24 cellular contexts compared by ENCODE assay signal in genomic region chr16:54152362-54153239, GRCh38.
"Had no signal": no experiment of that assay in that cellular context is flagged by ENCODE, and none has a peak within 500 bp of the region (broad histone marks: within the 10 kb centered on the region; RNA-seq: fewer than 3 reads in every experiment).

No MANE protein-coding gene starts in this region.

- H3K4me1 ChIP-seq: heart left ventricle, left ventricle myocardium inferior, pancreas, stomach, upper lobe of left lung had no signal

- H3K27ac Mint-ChIP-seq: activated B cell treated with CpG ODN at 0.5 μM for 24 hours; activated CD4-positive, alpha-beta T cell treated with anti-CD3 and anti-CD28 coated beads for 36 hours; activated naive CD4-positive, alpha-beta T cell treated with anti-CD3 and anti-CD28 coated beads for 36 hours; activated naive CD8-positive, alpha-beta T cell treated with anti-CD3 and anti-CD28 coated beads, Interleukin-2, amount 10 ng/mL, durations not matched to agents 7 days and 5 days; natural killer cell treated with Interleukin-12 subunit alpha and Interleukin-12 subunit beta and Interleukin-15 and Interleukin-18, amount 100 ng/mL, for 72 hours; stimulated activated memory B cell treated with anti-CD40 and anti-IgM and Interleukin-4, amounts not matched to agents 10 μg/mL and 1 μg/mL and 100 μg/mL, for 72 hours; T-cell had no signal

- H3K27ac ChIP-seq: coronary artery, epithelial cell of prostate, heart left ventricle, left ventricle myocardium inferior, pancreas, skin epidermis, stomach, upper lobe of left lung had no signal

- H3K9me3 Mint-ChIP-seq: activated B cell treated with CpG ODN at 0.5 μM for 24 hours had no signal

- H3K9me3 ChIP-seq: pancreas, stomach, upper lobe of left lung had no signal

- H3K4me3 Mint-ChIP-seq: activated B cell treated with CpG ODN at 0.5 μM for 24 hours; activated CD4-positive, alpha-beta T cell treated with anti-CD3 and anti-CD28 coated beads for 36 hours; activated naive CD4-positive, alpha-beta T cell treated with anti-CD3 and anti-CD28 coated beads for 36 hours; activated naive CD8-positive, alpha-beta T cell treated with anti-CD3 and anti-CD28 coated beads, Interleukin-2, amount 10 ng/mL, durations not matched to agents 7 days and 5 days; natural killer cell treated with Interleukin-12 subunit alpha and Interleukin-12 subunit beta and Interleukin-15 and Interleukin-18, amount 100 ng/mL, for 72 hours; stimulated activated memory B cell treated with anti-CD40 and anti-IgM and Interleukin-4, amounts not matched to agents 10 μg/mL and 1 μg/mL and 100 μg/mL, for 72 hours; T-cell had no signal

- H3K4me3 ChIP-seq: coronary artery, heart left ventricle, left ventricle myocardium inferior, pancreas, skin epidermis, stomach, upper lobe of left lung had no signal

- H3K4me1 Mint-ChIP-seq: activated B cell treated with CpG ODN at 0.5 μM for 24 hours; activated CD4-positive, alpha-beta T cell treated with anti-CD3 and anti-CD28 coated beads for 36 hours; activated naive CD8-positive, alpha-beta T cell treated with anti-CD3 and anti-CD28 coated beads, Interleukin-2, amount 10 ng/mL, durations not matched to agents 7 days and 5 days; stimulated activated memory B cell treated with anti-CD40 and anti-IgM and Interleukin-4, amounts not matched to agents 10 μg/mL and 1 μg/mL and 100 μg/mL, for 72 hours; T-cell had no signal

- DNase-seq: activated B cell treated with CpG ODN at 0.5 μM for 24 hours; activated CD4-positive, alpha-beta T cell treated with anti-CD3 and anti-CD28 coated beads for 36 hours; activated CD4-positive, alpha-beta T cell treated with anti-CD3 and anti-CD28 coated beads, Interleukin-2, amount 50 U/mL, for 4 hours; activated CD8-positive, alpha-beta memory T cell treated with anti-CD3 and anti-CD28 coated beads, Interleukin-2, amount 50 U/mL, for 48 hours; activated effector memory CD4-positive, alpha-beta T cell treated with Interleukin-2 at 50 U/mL for 16 hours; activated naive CD4-positive, alpha-beta T cell treated with anti-CD3 and anti-CD28 coated beads for 36 hours; activated naive CD8-positive, alpha-beta T cell treated with anti-CD3 and anti-CD28 coated beads, Interleukin-2, amount 10 ng/mL, durations not matched to agents 7 days and 5 days; activated T-cell treated with anti-CD3 and anti-CD28 coated beads, Interleukin-2, amount 50 U/mL, for 48 hours; amniotic stem cell; cerebellar nuclear complex; heart left ventricle; left ventricle myocardium inferior; midbrain; pancreas; right cardiac atrium; stimulated activated CD4-positive, alpha-beta T cell treated with anti-CD3 and anti-CD28 coated beads, Interleukin-2, amount 100 ng/mL, for 24 hours; stomach; T-cell; upper lobe of left lung had no signal

- H3K36me3 Mint-ChIP-seq: activated naive CD8-positive, alpha-beta T cell treated with anti-CD3 and anti-CD28 coated beads, Interleukin-2, amount 10 ng/mL, durations not matched to agents 7 days and 5 days; natural killer cell treated with Interleukin-12 subunit alpha and Interleukin-12 subunit beta and Interleukin-15 and Interleukin-18, amount 100 ng/mL, for 72 hours; stimulated activated memory B cell treated with anti-CD40 and anti-IgM and Interleukin-4, amounts not matched to agents 10 μg/mL and 1 μg/mL and 100 μg/mL, for 72 hours; T-cell had no signal

- H3K36me3 ChIP-seq: heart left ventricle, left ventricle myocardium inferior, pancreas, stomach, upper lobe of left lung had no signal

- ATAC-seq: activated CD4-positive, alpha-beta T cell treated with anti-CD3 and anti-CD28 coated beads for 36 hours; heart left ventricle; natural killer cell treated with Interleukin-12 subunit alpha and Interleukin-12 subunit beta and Interleukin-15 and Interleukin-18, amount 100 ng/mL, for 72 hours; pancreas; right cardiac atrium; stimulated activated memory B cell treated with anti-CD40 and anti-IgM and Interleukin-4, amounts not matched to agents 10 μg/mL and 1 μg/mL and 100 μg/mL, for 72 hours; T-cell had no signal

- H3K27me3 Mint-ChIP-seq: stimulated activated memory B cell treated with anti-CD40 and anti-IgM and Interleukin-4, amounts not matched to agents 10 μg/mL and 1 μg/mL and 100 μg/mL, for 72 hours had no signal

- H3K27me3 ChIP-seq: heart left ventricle, pancreas, stomach, upper lobe of left lung had no signal
